Comparison of ENCODE assay signal across 17 cellular contexts in genomic region chr5:17186271-17186670, GRCh38. TPM values are rescaled to one million over a fixed set of nuclear protein-coding genes. Genes with fewer than 3 reads are reported as not detected.
DNase-seq lines count a peak whose midpoint lies in the region; ATAC-seq and TF ChIP-seq lines count a peak whose summit lies in the region.
"Had no signal": no experiment of that assay in that cellular context is flagged by ENCODE, and none has a peak within 500 bp of the region (broad histone marks: within the 10 kb centered on the region; RNA-seq: fewer than 3 reads in every experiment).

No MANE protein-coding gene starts in this region.

- no peak for DNase-seq in activated naive CD8-positive, alpha-beta T cell treated with anti-CD3 and anti-CD28 coated beads, Interleukin-2, amount 50 U/mL, for 24 hours
- no peak for DNase-seq in activated naive CD8-positive, alpha-beta T cell treated with anti-CD3 and anti-CD28 coated beads for 36 hours
- DNase-seq in MCF 10A (ENCODE audit: unreplicated experiment) = no peak
- DNase-seq in lower lobe of right lung = no peak
- DNase-seq in upper lobe of right lung = no peak
- no peak for DNase-seq in HUDEP-2 (lab: John Stamatoyannopoulos, UW; ENCODE audit: unreplicated experiment in 76 of 76)
- DNase-seq in stimulated activated naive CD4-positive, alpha-beta T cell (lab: John Stamatoyannopoulos, UW) = no peak
- DNase-seq: activated CD4-positive, CD25-positive, alpha-beta regulatory T cell treated with anti-CD3 and anti-CD28 coated beads, Interleukin-2, amount 50 U/mL, for 72 hours; activated effector memory CD4-positive, alpha-beta T cell treated with Interleukin-2 at 50 U/mL for 16 hours; DMS 273 treated with DMSO at 0.1 percent for 48 hours; NCI-H187 had no signal

- intact Hi-C loops in MCF 10A (cut with micrococcal nuclease) = loop anchor here (5.0 to 10.0 kb wide), 2 partner anchors 54 to 171 kb away; no protein-coding TSS in a partner anchor
- intact Hi-C loops in lower lobe of right lung (cut with DNase I) = loop anchor here (10.0 kb wide), 1 partner anchor 391 kb away; no protein-coding TSS in a partner anchor
- intact Hi-C loops in upper lobe of right lung (cut with DNase I) = no loop called here

- H3K9me3 ChIP-seq in lower lobe of right lung = no peaks in the 10 kb centered on the region
- no peaks in the 10 kb centered on the region for H3K9me3 ChIP-seq in upper lobe of right lung
- H3K9me3 ChIP-seq: HAP-1, ovary had no signal

- H3K9me3 Mint-ChIP-seq in activated naive CD8-positive, alpha-beta T cell treated with anti-CD3 and anti-CD28 coated beads, Interleukin-2, amount 50 U/mL, for 24 hours = no peaks in the 10 kb centered on the region
- H3K9me3 Mint-ChIP-seq in activated naive CD8-positive, alpha-beta T cell treated with anti-CD3 and anti-CD28 coated beads for 36 hours = no peaks in the 10 kb centered on the region
- no peaks in the 10 kb centered on the region for H3K9me3 Mint-ChIP-seq in MCF 10A (ENCODE audit: unreplicated experiment)

- POLR2A ChIA-PET in MCF 10A (lab: Yijun Ruan, JAX) = no interaction called here

- H3K27ac ChIP-seq in lower lobe of right lung (peak overlapping the region; percentile 51), upper lobe of right lung (peak overlapping the region; percentile 43)
- H3K27ac ChIP-seq: 22Rv1 had no signal

- H3K27me3 Mint-ChIP-seq in activated naive CD8-positive, alpha-beta T cell treated with anti-CD3 and anti-CD28 coated beads, Interleukin-2, amount 50 U/mL, for 24 hours = peaks cover 5% of the 10 kb centered on the region
- peaks cover 24% of the 10 kb centered on the region for H3K27me3 Mint-ChIP-seq in activated naive CD8-positive, alpha-beta T cell treated with anti-CD3 and anti-CD28 coated beads for 36 hours
- H3K27me3 Mint-ChIP-seq in MCF 10A (ENCODE audit: insufficient read depth, unreplicated experiment) = no peaks in the 10 kb centered on the region

- H3K27me3 ChIP-seq in lower lobe of right lung (ENCODE audit: low read depth) (no peaks in the 10 kb centered on the region), upper lobe of right lung (no peaks in the 10 kb centered on the region)
- H3K27me3 ChIP-seq: ovary had no signal

- H3K4me3 ChIP-seq in lower lobe of right lung = no peak overlapping the region
- no peak overlapping the region for H3K4me3 ChIP-seq in upper lobe of right lung
- H3K4me3 ChIP-seq: HAP-1, ovary had no signal

- peaks cover 5% of the 10 kb centered on the region for H3K4me1 Mint-ChIP-seq in activated naive CD8-positive, alpha-beta T cell treated with anti-CD3 and anti-CD28 coated beads, Interleukin-2, amount 50 U/mL, for 24 hours
- H3K4me1 Mint-ChIP-seq in activated naive CD8-positive, alpha-beta T cell treated with anti-CD3 and anti-CD28 coated beads for 36 hours = peaks cover 3% of the 10 kb centered on the region
- H3K4me1 Mint-ChIP-seq in MCF 10A (ENCODE audit: insufficient read depth, unreplicated experiment) = peaks cover 32% of the 10 kb centered on the region

- ATAC-seq in activated naive CD8-positive, alpha-beta T cell treated with anti-CD3 and anti-CD28 coated beads, Interleukin-2, amount 50 U/mL, for 24 hours = peak; percentile 8
- ATAC-seq in lower lobe of right lung (no peak), upper lobe of right lung (no peak), GM18519 (IDR thresholded peaks at IDR 0.05; ENCODE audit: low FRiP score, unreplicated experiment) (no peak)
- ATAC-seq: left lobe of liver had no signal

- CTCF ChIA-PET in MCF 10A (lab: Yijun Ruan, JAX) = interaction anchor here (0.6 to 6.6 kb wide), 6 partner anchors 54 to 712 kb away, joined by 3 to 120 read pairs (median 4); no protein-coding TSS in a partner anchor

- TF ChIP-seq CTCF in MCF 10A (IDR thresholded peaks at IDR 0.05; ENCODE audit: unreplicated experiment) (no peak), lower lobe of right lung (IDR thresholded peaks at IDR 0.05) (no peak), upper lobe of right lung (IDR thresholded peaks at IDR 0.05) (no peak)

- H3K27ac Mint-ChIP-seq in activated naive CD8-positive, alpha-beta T cell treated with anti-CD3 and anti-CD28 coated beads, Interleukin-2, amount 50 U/mL, for 24 hours = no peak overlapping the region
- no peak overlapping the region for H3K27ac Mint-ChIP-seq in activated naive CD8-positive, alpha-beta T cell treated with anti-CD3 and anti-CD28 coated beads for 36 hours
- peak overlapping the region; percentile 50 for H3K27ac Mint-ChIP-seq in MCF 10A (ENCODE audit: low read depth, unreplicated experiment)

- no peaks in the 10 kb centered on the region for H3K36me3 Mint-ChIP-seq in activated naive CD8-positive, alpha-beta T cell treated with anti-CD3 and anti-CD28 coated beads, Interleukin-2, amount 50 U/mL, for 24 hours (ENCODE audit: low read depth)
- H3K36me3 Mint-ChIP-seq in activated naive CD8-positive, alpha-beta T cell treated with anti-CD3 and anti-CD28 coated beads for 36 hours = no peaks in the 10 kb centered on the region
- no peaks in the 10 kb centered on the region for H3K36me3 Mint-ChIP-seq in MCF 10A (ENCODE audit: insufficient read depth, unreplicated experiment)

- no peaks in the 10 kb centered on the region for H3K36me3 ChIP-seq in lower lobe of right lung
- H3K36me3 ChIP-seq in upper lobe of right lung = no peaks in the 10 kb centered on the region
- H3K36me3 ChIP-seq: HAP-1, ovary had no signal

- H3K4me3 Mint-ChIP-seq in activated naive CD8-positive, alpha-beta T cell treated with anti-CD3 and anti-CD28 coated beads, Interleukin-2, amount 50 U/mL, for 24 hours = no peak overlapping the region
- no peak overlapping the region for H3K4me3 Mint-ChIP-seq in activated naive CD8-positive, alpha-beta T cell treated with anti-CD3 and anti-CD28 coated beads for 36 hours
- no peak overlapping the region for H3K4me3 Mint-ChIP-seq in MCF 10A (ENCODE audit: unreplicated experiment)

- peaks cover 28% of the 10 kb centered on the region for H3K4me1 ChIP-seq in lower lobe of right lung
- peaks cover 21% of the 10 kb centered on the region for H3K4me1 ChIP-seq in upper lobe of right lung

- BruUV-seq in MCF 10A (replicated peaks; lab: Mats Ljungman, UMichigan) = no TSS peak

RNA-seq across cellular contexts. Expression of gene BASP1, which starts 31.2 kb away (rescaled TPM):
- total RNA-seq in activated naive CD8-positive, alpha-beta T cell treated with anti-CD3 and anti-CD28 coated beads for 36 hours = under 1 TPM; 0.66 to 0.85 TPM
- total RNA-seq in MCF 10A (2022) (76.3 and 84.5 TPM in 2 replicates), lower lobe of right lung (25.8 TPM), upper lobe of right lung (31.1 TPM)
- total RNA-seq: T-helper 2 cell treated with Interferon-gamma antibody and Interleukin-4, amounts not matched to agents 100 ng/mL and 5 ng/mL, for 36 hours had no signal

Comparison
In these comparisons a context has a peak if more than half of its experiments do, and no peak if none do; other contexts are left out.
1. RNA of gene BASP1, which starts 31.2 kb away (total RNA-seq): 76.3 to 84.5 TPM in MCF 10A, 31.1 TPM in upper lobe of right lung (single experiment) and 25.8 TPM in lower lobe of right lung (single experiment); 0.66 to 0.85 TPM in activated naive CD8-positive, alpha-beta T cell treated with anti-CD3 and anti-CD28 coated beads for 36 hours; every median in the first group is over 10 times any median in the second.